ENCODE assay signal across 1 cellular context in genomic region chr14:22839159-22839779, GRCh38.
TF ChIP-seq lines count a peak whose summit lies in the region.

No MANE protein-coding gene starts in this region.

TF ChIP-seq in H1, 55 proteins besides CTCF, POLR2A, EP300 and RAD21:
- no peak for TF ChIP-seq ATF2 (IDR thresholded peaks at IDR 0.05; ENCODE audit: low read length)
- no peak for TF ChIP-seq ZNF274 (IDR thresholded peaks at IDR 0.05; ENCODE audit: borderline replicate concordance, extremely low read depth, low read length)
- TF ChIP-seq NANOG (IDR thresholded peaks at IDR 0.05; ENCODE audit: insufficient read depth, low read depth, low read length, poor library complexity, severe bottlenecking): no peak
- no peak for TF ChIP-seq E2F6 (IDR thresholded peaks at IDR 0.05)
- no peak for TF ChIP-seq SUZ12 (IDR thresholded peaks at IDR 0.05; ENCODE audit: low read length)
- TF ChIP-seq CBX5 (IDR thresholded peaks at IDR 0.05; ENCODE audit: low read depth, low read length): no peak
- no peak for TF ChIP-seq CTBP2 (IDR thresholded peaks at IDR 0.05; ENCODE audit: borderline replicate concordance, insufficient read depth, insufficient read length, low read length)
- no peak for TF ChIP-seq RFX5 (IDR thresholded peaks at IDR 0.05; ENCODE audit: borderline replicate concordance, low read depth, low read length)
- TF ChIP-seq CBX8 (IDR thresholded peaks at IDR 0.05; ENCODE audit: borderline replicate concordance, low read depth, low read length): no peak
- no peak for TF ChIP-seq ATF3 (IDR thresholded peaks at IDR 0.05; ENCODE audit: insufficient read depth, low read depth, low read length)
- no peak for TF ChIP-seq TBP (IDR thresholded peaks at IDR 0.05; ENCODE audit: low read depth, low read length)
- TF ChIP-seq TEAD4 (IDR thresholded peaks at IDR 0.05; ENCODE audit: low read depth, low read length): no peak
- TF ChIP-seq SP2 (IDR thresholded peaks at IDR 0.05; ENCODE audit: low read length): no peak
- no peak for TF ChIP-seq BCL11A (IDR thresholded peaks at IDR 0.05; ENCODE audit: low read depth in 2 of 2, low read length in 2 of 2)
- TF ChIP-seq CREB1 (IDR thresholded peaks at IDR 0.05): no peak
- TF ChIP-seq TAF1 (IDR thresholded peaks at IDR 0.05; ENCODE audit: low read depth, low read length): no peak
- no peak for TF ChIP-seq MAX (IDR thresholded peaks at IDR 0.05)
- TF ChIP-seq KDM5A (IDR thresholded peaks at IDR 0.05; ENCODE audit: low read length): no peak
TF ChIP-seq in H1: peak in this region for 0.
